Comparison of ENCODE assay signal across 14 cellular contexts in genomic region chr2:163732718-163733117, GRCh38. TPM values are rescaled to one million over a fixed set of nuclear protein-coding genes. Genes with fewer than 3 reads are reported as not detected.
DNase-seq lines count a peak whose midpoint lies in the region; ATAC-seq, FAIRE-seq and TF ChIP-seq lines count a peak whose summit lies in the region.
"Had no signal": no experiment of that assay in that cellular context is flagged by ENCODE, and none has a peak within 500 bp of the region (broad histone marks: within the 10 kb centered on the region; RNA-seq: fewer than 3 reads in every experiment).

No MANE protein-coding gene starts in this region.

- ATAC-seq in HG03354 (IDR thresholded peaks at IDR 0.05; ENCODE audit: poor library complexity, severe bottlenecking, unreplicated experiment) (no peak), GM21423 (IDR thresholded peaks at IDR 0.05; ENCODE audit: unreplicated experiment) (no peak)

- no peak overlapping the region for H3K9ac ChIP-seq in kidney (ENCODE audit: low read length in 2 of 2)
- H3K9ac ChIP-seq in smooth muscle cell (ENCODE audit: low read depth): no peak overlapping the region

- peaks cover 14% of the 10 kb centered on the region for H3K79me2 ChIP-seq in smooth muscle cell (ENCODE audit: low read depth)

- H3K4me3 ChIP-seq in ascending aorta: peak overlapping the region; percentile 77 to 96
- H3K4me3 ChIP-seq in kidney (ENCODE audit: low read length in 2 of 2): peak overlapping the region in 1 of 2 donors; percentile 67
- H3K4me3 ChIP-seq in smooth muscle cell: peak overlapping the region; percentile 96
- H3K4me3 ChIP-seq in Peyer's patch: peak overlapping the region in 1 of 4 donors; percentile 61

- CTCF ChIA-PET in HEK293T (lab: Yijun Ruan, JAX): interaction anchor here (0.6 kb wide), 1 partner anchor 1003 kb away, joined by 3 read pairs; no protein-coding TSS in a partner anchor

- no peak overlapping the region for H3K4me2 ChIP-seq in smooth muscle cell

- WGBS in smooth muscle cell (ENCODE audit: low lambda C conversion rate): 56% methylated on average over 4 of the region's 4 CpGs

- no peak for TF ChIP-seq CTCF in ascending aorta (IDR thresholded peaks at IDR 0.05)
- no peak for TF ChIP-seq CTCF in kidney (IDR thresholded peaks at IDR 0.05; ENCODE audit: borderline replicate concordance, extremely low read depth, insufficient read depth)
- no peak for TF ChIP-seq CTCF in smooth muscle cell (IDR thresholded peaks at IDR 0.05; ENCODE audit: borderline replicate concordance, insufficient read depth, poor library complexity, severe bottlenecking)
- no peak for TF ChIP-seq CTCF in Peyer's patch (IDR thresholded peaks at IDR 0.05)

- H3K36me3 ChIP-seq in ascending aorta (no peaks in the 10 kb centered on the region), kidney (ENCODE audit: control insufficient read depth in 1 of 2, insufficient read depth in 2 of 2, low read length in 2 of 2) (no peaks in the 10 kb centered on the region), smooth muscle cell (ENCODE audit: low read depth) (no peaks in the 10 kb centered on the region), Peyer's patch (no peaks in the 10 kb centered on the region)

- H4K20me1 ChIP-seq in smooth muscle cell (ENCODE audit: low read depth): no peaks in the 10 kb centered on the region

- H3K27ac ChIP-seq in ascending aorta (peak overlapping the region; percentile 80 to 99), kidney (ENCODE audit: low read depth in 2 of 2, low read length in 2 of 2) (peak overlapping the region; percentile 7 to 62), smooth muscle cell (ENCODE audit: low read depth) (no peak overlapping the region), Peyer's patch (peak overlapping the region in 2 of 4 donors; percentile 45 to 50)
- H3K27ac ChIP-seq: epithelial cell of prostate had no signal

- POLR2A ChIA-PET in HEK293T (lab: Yijun Ruan, JAX): interaction anchor here (0.8 kb wide), 1 partner anchor 15 kb away, joined by 3 read pairs; no protein-coding TSS in a partner anchor

- intact Hi-C loops in ascending aorta (cut with DNase I) (loop anchor here (10.0 kb wide), 2 partner anchors 258 to 392 kb away; no protein-coding TSS in a partner anchor), kidney (cut with DNase I) (no loop called here)

- no peak for FAIRE-seq in kidney (lab: Jason Lieb, UNC)
- FAIRE-seq: HTR-8/SVneo had no signal

- H2AFZ ChIP-seq in smooth muscle cell (ENCODE audit: low read depth): no peak overlapping the region

- DNase-seq in HEK293T (ENCODE audit: extremely low spot score) (no peak), ascending aorta (ENCODE audit: low spot score in 2 of 2) (no peak), kidney (no peak), smooth muscle cell (lab: John Stamatoyannopoulos, UW; ENCODE audit: unreplicated experiment) (no peak), Peyer's patch (no peak), COLO829 (ENCODE audit: low spot score) (no peak)
- DNase-seq: naive B cell, NCI-H226, T-helper 9 cell had no signal

- H3K27me3 ChIP-seq in ascending aorta: no peaks in the 10 kb centered on the region
- no peaks in the 10 kb centered on the region for H3K27me3 ChIP-seq in smooth muscle cell (ENCODE audit: low read depth)
- no peaks in the 10 kb centered on the region for H3K27me3 ChIP-seq in Peyer's patch

- H3K9me3 ChIP-seq in ascending aorta (no peaks in the 10 kb centered on the region), kidney (ENCODE audit: control insufficient read depth in 1 of 2, low read length in 2 of 2) (no peaks in the 10 kb centered on the region), smooth muscle cell (replicated peaks; ENCODE audit: low read depth) (no peaks in the 10 kb centered on the region), Peyer's patch (no peaks in the 10 kb centered on the region)

- no peaks in the 10 kb centered on the region for H3F3A ChIP-seq in smooth muscle cell (ENCODE audit: low read depth)

- no peak for TF ChIP-seq POLR2A in Peyer's patch (IDR thresholded peaks at IDR 0.05)

- H3K4me1 ChIP-seq in ascending aorta (peaks cover 0 to 2% of the 10 kb centered on the region in 2 donors), kidney (ENCODE audit: control insufficient read depth in 1 of 2, insufficient read depth in 1 of 2, low read depth in 1 of 2, low read length in 2 of 2) (peaks cover 0 to 3% of the 10 kb centered on the region in 2 donors), smooth muscle cell (ENCODE audit: low read depth) (peaks cover 39% of the 10 kb centered on the region), Peyer's patch (no peaks in the 10 kb centered on the region)

TF ChIP-seq in HEK293T, 16 proteins besides CTCF, POLR2A, EP300 and RAD21:
- TF ChIP-seq PKNOX1 (IDR thresholded peaks at IDR 0.05) (peak; percentile 41; the same call in 1 of the 2 replicates), SP1 (IDR thresholded peaks at IDR 0.05) (no peak)

RNA-seq across cellular contexts. Expression of gene FIGN, which starts 3.1 kb away (rescaled TPM):
- 4.3 TPM for total RNA-seq in ascending aorta
- 8.0 TPM for total RNA-seq in kidney
- 1.1 TPM for polyA plus RNA-seq in kidney (ENCODE audit: insufficient read depth, low read depth, low replicate concordance)
- total RNA-seq in smooth muscle cell: 4.8 and 5.6 TPM in 2 replicates
- polyA plus RNA-seq in smooth muscle cell: 0.71 and 1.0 TPM in 2 replicates
- 1 to 10 TPM in 2 of 4 donors, under 1 TPM in 2; 0.53 to 8.3 (median 0.95) TPM for total RNA-seq in Peyer's patch
- total RNA-seq: activated T-helper 1 cell treated with anti-CD3 and anti-CD28 coated beads, Interleukin-12 subunit alpha, Interleukin-12 subunit beta, Interleukin-2, Interleukin-4 antibody, amounts not matched to agents 30 ng/mL and 10 ng/mL and 1 ng/mL, durations not matched to agents 14 hours and 24 hours and 36 hours had no signal
